Comparison of ENCODE assay signal across 8 cellular contexts in the genomic region with DNA sequence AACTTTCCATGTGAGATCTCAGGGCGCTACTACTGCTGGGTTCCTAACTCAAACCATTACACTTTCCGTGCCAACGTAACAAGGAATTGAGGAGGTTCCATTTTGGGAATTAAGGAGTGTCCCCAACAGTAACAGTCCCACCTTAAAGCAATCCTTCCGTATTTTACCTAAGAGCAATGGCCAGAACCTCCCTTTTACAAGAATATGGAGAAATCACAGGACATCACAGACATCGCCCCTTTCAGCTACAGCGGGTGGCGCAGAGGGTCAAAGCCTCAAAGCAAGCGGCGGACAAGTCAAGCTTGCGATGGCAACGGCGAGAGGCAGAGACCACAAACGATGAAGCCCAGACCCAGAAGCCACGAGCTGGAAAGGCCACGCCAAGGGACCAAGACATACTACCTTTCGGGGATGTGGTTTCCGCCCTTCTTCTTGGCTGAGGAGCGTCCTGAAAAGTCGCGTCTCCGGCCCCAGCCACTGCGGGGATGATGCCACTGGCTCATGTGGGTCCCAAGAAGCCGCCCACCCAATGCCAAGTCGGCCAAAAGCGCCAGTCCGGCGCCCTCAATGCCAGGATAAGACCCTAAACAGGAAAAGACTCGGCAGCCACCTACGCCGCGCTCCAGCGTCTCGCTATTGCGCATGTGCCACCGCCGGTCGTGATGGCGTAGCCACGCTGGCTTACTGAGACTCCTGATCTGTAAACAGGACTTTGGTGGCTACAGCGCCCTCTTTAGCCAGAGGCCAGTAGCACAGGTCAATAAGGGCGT. TPM values are rescaled to one million over a fixed set of nuclear protein-coding genes. Genes with fewer than 3 reads are reported as not detected.
A peak's percentile ranks its signal among the peaks of the same experiment; 100 is the strongest.
DNase-seq lines count a peak whose midpoint lies in the region; ATAC-seq and TF ChIP-seq lines count a peak whose summit lies in the region.

Gene DUSP11 (minus strand): TSS at position 632 of the 770 bp plus-strand sequence. CDS start 129 bp downstream, at position 503.

- peak within 1 kb of the TSS; percentile 86 for H3K4me2 ChIP-seq in mammary epithelial cell (ENCODE audit: insufficient read depth, low read depth, low read length)

- 2% methylated on average over 36 of the region's 41 CpGs for WGBS in mammary epithelial cell (ENCODE audit: low coverage, missing lambda C conversion rate)

- peak within 1 kb of the TSS; percentile 96 for H3K9ac ChIP-seq in mammary epithelial cell (ENCODE audit: insufficient read depth, low read length)

- intact Hi-C loops in mammary epithelial cell (cut with micrococcal nuclease), result no loop called here

- no peaks in the 10 kb centered on the region for H3K9me3 ChIP-seq in mammary epithelial cell (replicated peaks; ENCODE audit: insufficient read depth, low read length)

- CTCF ChIA-PET in mammary epithelial cell (lab: Charles Lee; ENCODE audit: low non-redundant PET), result no interaction called here

- H3K27ac ChIP-seq in VCaP (peak within 1 kb of the TSS; percentile 78), mammary epithelial cell (ENCODE audit: insufficient read depth, low read depth, low read length) (peak within 1 kb of the TSS; percentile 90)

- no peaks in the 10 kb centered on the region for H3K27me3 ChIP-seq in mammary epithelial cell (ENCODE audit: insufficient read depth, low read length)

- TSS peak; percentile 20 for BruUV-seq in mammary epithelial cell (replicated peaks; lab: Mats Ljungman, UMichigan)

- dilution Hi-C loops in mammary epithelial cell (cut with HindIII; ENCODE audit: low sequenced_read_pairs), result no loop called here

- DNase-seq in ACHN (peak; percentile 95), NCI-H2196 (lab: John Stamatoyannopoulos, UW; ENCODE audit: unreplicated experiment) (peak; percentile 85), mammary epithelial cell (peak; percentile 90), iPS-NIHi7 (ENCODE audit: extremely low spot score) (peak; percentile 96), smooth muscle cell of the brain vasculature (ENCODE audit: low read depth, low spot score) (peak; percentile 87)

- in situ Hi-C loops in ACHN (cut with HindIII; ENCODE audit: low pct_ligation_motif_present, low pct_unique_long_range_greater_than_20kb, low sequenced_read_pairs), result no loop called here
- in situ Hi-C loops in mammary epithelial cell (cut with MboI; ENCODE audit: low sequenced_read_pairs in 2 of 2), result no loop called here

- peaks cover 2% of the 10 kb centered on the region for H3K36me3 ChIP-seq in mammary epithelial cell (ENCODE audit: insufficient read depth, low read length)

- H3K4me3 ChIP-seq in mammary epithelial cell (replicated peaks in 1 of 3; ENCODE audit: insufficient read depth in 1 of 3, low read depth in 2 of 3, low read length in 3 of 3), result peak within 1 kb of the TSS; percentile 79 to 98 (median 89)

- peak; percentile 99 for ATAC-seq in GM18867 (IDR thresholded peaks at IDR 0.05; ENCODE audit: unreplicated experiment)
- ATAC-seq in HG03108 (IDR thresholded peaks at IDR 0.05; ENCODE audit: unreplicated experiment), result peak; percentile 99

- TF ChIP-seq CTCF in VCaP (conservative IDR thresholded peaks at IDR 0.05) (peak; percentile 92), mammary epithelial cell (conservative IDR thresholded peaks at IDR 0.05 in 1 of 2, IDR thresholded peaks at IDR 0.05 in 1 of 2; ENCODE audit: extremely low read depth in 1 of 2, insufficient read depth in 1 of 2, low read depth in 1 of 2, low read length in 2 of 2) (peak; percentile 90 to 94)

- peaks cover 44% of the 10 kb centered on the region for H3K79me2 ChIP-seq in mammary epithelial cell (ENCODE audit: insufficient read depth, low read length)

- peak within 1 kb of the TSS; percentile 98 for H2AFZ ChIP-seq in mammary epithelial cell (ENCODE audit: low read depth, low read length)

- H4K20me1 ChIP-seq in mammary epithelial cell (ENCODE audit: insufficient read depth, low read length), result no peaks in the 10 kb centered on the region

- peaks cover 29% of the 10 kb centered on the region for H3K4me1 ChIP-seq in mammary epithelial cell (ENCODE audit: insufficient read depth, low read length)

RNA-seq across cellular contexts. Expression of gene DUSP11, which starts in this region (rescaled TPM):
- 10 to 100 TPM; 39.1 to 40.5 TPM for total RNA-seq in mammary epithelial cell
- polyA plus RNA-seq in mammary epithelial cell, result 39.5 TPM
- 16.6 TPM for polyA minus RNA-seq in mammary epithelial cell

Comparison
In these comparisons a context has a peak if more than half of its experiments do, and no peak if none do; other contexts are left out.
1. Peak in every context shown above with its lines: DNase-seq, ATAC-seq, H3K4me3 ChIP-seq and H3K27ac ChIP-seq.